In genomic region chr17:4518901-4519300, GRCh38 we compare ENCODE assay signal across 15 cellular contexts. TPM values are rescaled to one million over a fixed set of nuclear protein-coding genes. Genes with fewer than 3 reads are reported as not detected.
A peak's percentile ranks its signal among the peaks of the same experiment; 100 is the strongest.
DNase-seq lines count a peak whose midpoint lies in the region; ATAC-seq and TF ChIP-seq lines count a peak whose summit lies in the region.
"Had no signal": no experiment of that assay in that cellular context is flagged by ENCODE, and none has a peak within 500 bp of the region (broad histone marks: within the 10 kb centered on the region; RNA-seq: fewer than 3 reads in every experiment).

No MANE protein-coding gene starts in this region.

- no peaks in the 10 kb centered on the region for H4K20me1 ChIP-seq in BLaER1

- H3K27ac ChIP-seq in BLaER1, result peak overlapping the region; percentile 95
- H3K27ac ChIP-seq in angular gyrus (ENCODE audit: low read depth, low read length), result peak overlapping the region; percentile 87
- H3K27ac ChIP-seq in right cardiac atrium (ENCODE audit: low read length), result peak overlapping the region; percentile 84
- H3K27ac ChIP-seq in sigmoid colon, result peak overlapping the region; percentile 47 to 76 (median 51)

- no peaks in the 10 kb centered on the region for H3K27me3 ChIP-seq in BLaER1
- H3K27me3 ChIP-seq in right cardiac atrium (ENCODE audit: control insufficient read depth, insufficient read depth), result no peaks in the 10 kb centered on the region
- no peaks in the 10 kb centered on the region for H3K27me3 ChIP-seq in sigmoid colon

- TF ChIP-seq EP300 in sigmoid colon (IDR thresholded peaks at IDR 0.05), result no peak

- H3K9me3 ChIP-seq in BLaER1 (no peaks in the 10 kb centered on the region), right cardiac atrium (ENCODE audit: control insufficient read depth, low read length) (no peaks in the 10 kb centered on the region), sigmoid colon (no peaks in the 10 kb centered on the region)

- no peak for TF ChIP-seq CTCF in sigmoid colon (IDR thresholded peaks at IDR 0.05)

- TF ChIP-seq POLR2A in sigmoid colon (IDR thresholded peaks at IDR 0.05), result no peak

- intact Hi-C loops in right cardiac atrium (cut with DNase I) (no loop called here), sigmoid colon (cut with DNase I) (no loop called here)

- H3K4me1 ChIP-seq in BLaER1 (peaks cover 89% of the 10 kb centered on the region), right cardiac atrium (ENCODE audit: control insufficient read depth, insufficient read depth, low read length) (peaks cover 2% of the 10 kb centered on the region), sigmoid colon (peaks cover 0 to 12% (median 7%) of the 10 kb centered on the region in 4 donors)

- H3K9ac ChIP-seq in BLaER1, result peak overlapping the region; percentile 81

- WGBS in right cardiac atrium, result 82% methylated on average over 10 of the region's 10 CpGs
- WGBS in sigmoid colon, 2 donors, result 87 to 91% methylated on average over 10 of the region's 10 CpGs

- DNase-seq in right cardiac atrium, result peak in 1 of 3 donors; percentile 59
- peak; percentile 47 for DNase-seq in sigmoid colon
- no peak for DNase-seq in NCI-H510A (lab: John Stamatoyannopoulos, UW)
- no peak for DNase-seq in NCI-H82 (lab: John Stamatoyannopoulos, UW)
- DNase-seq in activated CD4-positive, alpha-beta T cell treated with anti-CD3 and anti-CD28 coated beads for 4 hours, result no peak
- DNase-seq: activated CD4-positive, alpha-beta T cell treated with anti-CD3 and anti-CD28 coated beads for 36 hours; activated T-cell treated with anti-CD3 and anti-CD28 coated beads, Interleukin-2, amount 50 U/mL, for 48 hours; amniotic stem cell; effector memory CD4-positive, alpha-beta T cell; OCI-M1 had no signal

- peak overlapping the region; percentile 90 for H3K4me2 ChIP-seq in BLaER1

- peak overlapping the region; percentile 44 for H3K4me3 ChIP-seq in BLaER1
- H3K4me3 ChIP-seq in right cardiac atrium (ENCODE audit: low read length), result no peak overlapping the region
- no peak overlapping the region for H3K4me3 ChIP-seq in sigmoid colon

- H3K36me3 ChIP-seq in BLaER1 (no peaks in the 10 kb centered on the region), sigmoid colon (no peaks in the 10 kb centered on the region)

- ATAC-seq in right cardiac atrium (peak; percentile 4 to 25), HG03280 (IDR thresholded peaks at IDR 0.05; ENCODE audit: unreplicated experiment) (no peak)
- ATAC-seq: activated CD4-positive, alpha-beta T cell treated with anti-CD3 and anti-CD28 coated beads for 36 hours had no signal

RNA-seq across cellular contexts. Expression of gene SPNS2, which starts 20.2 kb away (rescaled TPM):
- total RNA-seq in right cardiac atrium (10 to 100 TPM in 2 of 4 donors, 1 to 10 TPM in 2; 9.6 to 12.7 (median 10.3) TPM), sigmoid colon (10 to 100 TPM in 1 of 4 donors, 1 to 10 TPM in 3; 5.3 to 10.8 (median 8.3) TPM)
- polyA plus RNA-seq in right cardiac atrium (16.2 TPM), sigmoid colon (10 to 100 TPM in 2 of 3 donors, 1 to 10 TPM in 1; 6.6 to 40.5 (median 12.0) TPM)

RNA-seq across cellular contexts. Expression of gene MYBBP1A, which starts 36.3 kb away (rescaled TPM):
- total RNA-seq in right cardiac atrium (10 to 100 TPM; 18.4 to 28.5 (median 23.1) TPM), sigmoid colon (10 to 100 TPM; 23.2 to 32.4 (median 27.4) TPM)
- polyA plus RNA-seq in right cardiac atrium (15.9 TPM), sigmoid colon (10 to 100 TPM in 1 of 3 donors, 1 to 10 TPM in 2; 6.6 to 44.5 (median 7.4) TPM)

RNA-seq across cellular contexts. Expression of gene GGT6, which starts 41.5 kb away (rescaled TPM):
- total RNA-seq in right cardiac atrium, result not detected
- not detected for polyA plus RNA-seq in right cardiac atrium
- total RNA-seq in sigmoid colon, result 1 to 10 TPM in 1 of 4 donors, under 1 TPM in 1, not detected in 2; 0.71 to 3.0 TPM
- 10 to 100 TPM; 22.2 to 94.4 (median 28.4) TPM for polyA plus RNA-seq in sigmoid colon
- total RNA-seq: activated CD4-positive, alpha-beta T cell treated with anti-CD3 and anti-CD28 coated beads for 36 hours; left cardiac atrium; T-helper 1 cell treated with Interleukin-12 subunit alpha and Interleukin-12 subunit beta and Interleukin-4 antibody, amounts not matched to agents 30 ng/mL and 1 ng/mL, for 36 hours had no signal
